Comparison of ENCODE assay signal across 9 cellular contexts in genomic region chrX:16838202-16839066, GRCh38. TPM values are rescaled to one million over a fixed set of nuclear protein-coding genes. Genes with fewer than 3 reads are reported as not detected.
A peak's percentile ranks its signal among the peaks of the same experiment; 100 is the strongest.
DNase-seq lines count a peak whose midpoint lies in the region; ATAC-seq, FAIRE-seq and TF ChIP-seq lines count a peak whose summit lies in the region.
"Had no signal": no experiment of that assay in that cellular context is flagged by ENCODE, and none has a peak within 500 bp of the region (broad histone marks: within the 10 kb centered on the region; RNA-seq: fewer than 3 reads in every experiment).

No MANE protein-coding gene starts in this region.

- peak; percentile 80 for DNase-seq in Caki2 (ENCODE audit: low read depth)
- DNase-seq in NCI-H226: peak; percentile 64
- DNase-seq in epithelial cell of prostate (ENCODE audit: low read depth, low spot score): no peak
- no peak for DNase-seq in T-cell
- no peak for DNase-seq in kidney
- no peak for DNase-seq in nucleus accumbens (lab: John Stamatoyannopoulos, UW)
- no peak for DNase-seq in GM19238 (ENCODE audit: insufficient read length, low spot score)

- peaks cover 0 to under 1% of the 10 kb centered on the region in 2 donors for H3K36me3 ChIP-seq in kidney (ENCODE audit: control insufficient read depth in 1 of 2, insufficient read depth in 2 of 2, low read length in 2 of 2)

- H3K36me3 Mint-ChIP-seq in nephron (ENCODE audit: low read depth) (peaks cover 91% of the 10 kb centered on the region), T-cell (peaks cover 20% of the 10 kb centered on the region)

- H3K4me3 Mint-ChIP-seq in nephron: peak overlapping the region in 2 of 3 experiments; percentile 46 to 68
- H3K4me3 Mint-ChIP-seq in T-cell: no peak overlapping the region

- H3K4me3 ChIP-seq in kidney (ENCODE audit: low read length in 2 of 2): no peak overlapping the region

- TF ChIP-seq CTCF in nephron (IDR thresholded peaks at IDR 0.05; ENCODE audit: unreplicated experiment in 3 of 3) (no peak), kidney (IDR thresholded peaks at IDR 0.05; ENCODE audit: borderline replicate concordance, extremely low read depth, insufficient read depth) (no peak)

- peaks cover 45% of the 10 kb centered on the region for H3K4me1 Mint-ChIP-seq in nephron
- peaks cover 0 to 5% (median 0%) of the 10 kb centered on the region in 3 donors for H3K4me1 Mint-ChIP-seq in T-cell

- H3K9me3 ChIP-seq in kidney (ENCODE audit: control insufficient read depth in 1 of 2, low read length in 2 of 2): no peaks in the 10 kb centered on the region

- peaks cover 0 to 3% of the 10 kb centered on the region in 2 donors for H3K4me1 ChIP-seq in kidney (ENCODE audit: control insufficient read depth in 1 of 2, insufficient read depth in 1 of 2, low read depth in 1 of 2, low read length in 2 of 2)

- intact Hi-C loops in kidney (cut with DNase I): no loop called here

- POLR2A ChIA-PET in T-cell (lab: Charles Lee): no interaction called here

- H3K27ac ChIP-seq in epithelial cell of prostate: peak overlapping the region; percentile 73
- no peak overlapping the region for H3K27ac ChIP-seq in kidney (ENCODE audit: low read depth in 2 of 2, low read length in 2 of 2)

- ATAC-seq in T-cell (replicated peaks in 1 of 4): no peak

- FAIRE-seq in kidney (lab: Jason Lieb, UNC): no peak
- FAIRE-seq: H1 had no signal

- H3K9ac ChIP-seq in kidney (ENCODE audit: low read length in 2 of 2): no peak overlapping the region

- H3K9me3 Mint-ChIP-seq in nephron: no peaks in the 10 kb centered on the region
- H3K9me3 Mint-ChIP-seq in T-cell: no peaks in the 10 kb centered on the region

- in situ Hi-C loops in Caki2 (cut with HindIII; ENCODE audit: low pct_unique_long_range_greater_than_20kb, low sequenced_read_pairs): no loop called here

- peak overlapping the region; percentile 78 to 91 (median 82) for H3K27ac Mint-ChIP-seq in nephron
- peak overlapping the region in 1 of 2 donors; percentile 55 for H3K27ac Mint-ChIP-seq in T-cell

- CTCF ChIA-PET in T-cell (lab: Charles Lee): interaction anchor here in 1 of 2 donors (0.5 to 1.0 kb wide), 2 partner anchors 98 to 207 kb away, joined by 3 to 4 read pairs; no protein-coding TSS in a partner anchor

- H3K27me3 Mint-ChIP-seq in nephron (ENCODE audit: low read depth) (no peaks in the 10 kb centered on the region), T-cell (no peaks in the 10 kb centered on the region)

RNA-seq across cellular contexts. Expression of gene RBBP7, which starts 31.7 kb away (rescaled TPM):
- 85.5 and 124 TPM in 2 replicates for total RNA-seq in Caki2 (2014; rRNA removed; shearing (Covaris generic); ENCODE audit: low replicate concordance)
- total RNA-seq in T-cell (100 to 1,000 TPM in 2 of 5 donors, 10 to 100 TPM in 3; 72.6 to 111 (median 90.3) TPM), kidney (95.2 TPM)
- 112 TPM for polyA plus RNA-seq in kidney (ENCODE audit: insufficient read depth, low read depth, low replicate concordance)

RNA-seq across cellular contexts. Expression of gene TXLNG, which starts 52.2 kb away (rescaled TPM):
- 7.1 and 9.6 TPM in 2 replicates for total RNA-seq in Caki2 (2014; rRNA removed; shearing (Covaris generic); ENCODE audit: low replicate concordance)
- 10 to 100 TPM; 16.4 to 24.0 (median 17.9) TPM for total RNA-seq in T-cell
- total RNA-seq in kidney: 12.3 TPM
- polyA plus RNA-seq in kidney (ENCODE audit: insufficient read depth, low read depth, low replicate concordance): 5.9 TPM

Comparison
In these comparisons a context has a peak if more than half of its experiments do, and no peak if none do; other contexts are left out.
1. DNase-seq: peak in Caki2 (single experiment) and NCI-H226 (single experiment); none in epithelial cell of prostate (single experiment), T-cell (0 of 34), kidney (single experiment), nucleus accumbens (0 of 56) and GM19238 (single experiment).
2. H3K4me3 Mint-ChIP-seq: peak in nephron (2 of 3); none in T-cell (0 of 3).